Comparison of ENCODE assay signal across 27 cellular contexts in genomic region chr7:265192-265997, GRCh38. TPM values are rescaled to one million over a fixed set of nuclear protein-coding genes. Genes with fewer than 3 reads are reported as not detected.
A peak's percentile ranks its signal among the peaks of the same experiment; 100 is the strongest.
DNase-seq lines count a peak whose midpoint lies in the region; ATAC-seq and TF ChIP-seq lines count a peak whose summit lies in the region.
"Had no signal": no experiment of that assay in that cellular context is flagged by ENCODE, and none has a peak within 500 bp of the region (broad histone marks: within the 10 kb centered on the region; RNA-seq: fewer than 3 reads in every experiment).

No MANE protein-coding gene starts in this region.

- DNase-seq in D341Med (ENCODE audit: low spot score): peak; percentile 25
- peak; percentile 16 for DNase-seq in left cardiac atrium
- DNase-seq in substantia nigra (lab: John Stamatoyannopoulos, UW): no peak
- no peak for DNase-seq in GM10266 (ENCODE audit: extremely low spot score)
- DNase-seq: activated CD4-positive, alpha-beta T cell treated with anti-CD3 and anti-CD28 coated beads, Interleukin-2, amount 50 U/mL, for 1 hour; activated CD8-positive, alpha-beta memory T cell treated with anti-CD3 and anti-CD28 coated beads, Interleukin-2, amount 50 U/mL, for 4 hours; adrenal gland; EL; hippocampal formation; islet precursor cell; mesenchymal stem cell; MM.1S; NCI-H1436 treated with DMSO at 0.1 percent for 48 hours; NCI-H526 treated with DMSO at 0.1 percent for 48 hours; nephron progenitor cell; SHP77 treated with DMSO at 0.1 percent for 48 hours; stimulated activated CD4-positive, alpha-beta T cell treated with anti-CD3 and anti-CD28 coated beads, Interleukin-4, amount 100 ng/mL, for 24 hours; trophoblast cell had no signal

- peak overlapping the region in 2 of 3 experiments; percentile 33 to 38 for H3K27ac Mint-ChIP-seq in nephron
- H3K27ac Mint-ChIP-seq: activated T-helper 2 cell treated with anti-CD3 and anti-CD28 coated beads, Interferon-gamma antibody, Interleukin-2, Interleukin-4, amounts not matched to agents 10 μg/mL and 5 μg/mL and 100 μg/mL, durations not matched to agents 14 hours and 24 hours and 36 hours; nephron progenitor cell; stimulated activated naive CD8-positive, alpha-beta T cell treated with anti-CD3 and anti-CD28 coated beads, Interleukin-15, Interleukin-2, amounts not matched to agents 100 ng/mL and 50 ng/mL, for 24 hours had no signal

- H3K36me3 ChIP-seq in HEK293 (ENCODE audit: control insufficient read depth in 2 of 2, insufficient read depth in 1 of 2, low read length in 2 of 2): peaks cover 0 to 2% of the 10 kb centered on the region in 2 experiments; a peak in 1 of 3 replicates
- H3K36me3 ChIP-seq: prostate gland had no signal

- CTCF ChIA-PET in HEK293 (lab: Yijun Ruan, JAX): interaction anchor here (0.6 to 2.0 kb wide), 4 partner anchors 12 to 57 kb away, joined by 3 to 12 read pairs (median 4); no protein-coding TSS in a partner anchor

- no peaks in the 10 kb centered on the region for H3K9me3 ChIP-seq in HEK293 (ENCODE audit: control insufficient read depth, insufficient read depth, low read depth, low read length)
- H3K9me3 ChIP-seq: adrenal gland, prostate gland had no signal

- H3K27ac ChIP-seq in HEK293 (ENCODE audit: extremely low read depth, low read depth, low read length): no peak overlapping the region
- H3K27ac ChIP-seq in substantia nigra (ENCODE audit: low read depth, low read length, poor library complexity, severe bottlenecking): no peak overlapping the region
- H3K27ac ChIP-seq: adrenal gland, foreskin keratinocyte had no signal

- H3K9me3 Mint-ChIP-seq in nephron: peaks cover 19% of the 10 kb centered on the region

- ATAC-seq in left cardiac atrium (no peak), GM18907 (IDR thresholded peaks at IDR 0.05; ENCODE audit: unreplicated experiment) (no peak)

- peaks cover 23% of the 10 kb centered on the region for H3K36me3 Mint-ChIP-seq in nephron (ENCODE audit: low read depth)

- peaks cover 15% of the 10 kb centered on the region for H3K4me1 Mint-ChIP-seq in nephron
- H3K4me1 Mint-ChIP-seq: nephron progenitor cell had no signal

- no peaks in the 10 kb centered on the region for H3K4me1 ChIP-seq in HEK293 (ENCODE audit: control insufficient read depth, insufficient read depth, low read length)
- H3K4me1 ChIP-seq: adrenal gland, foreskin keratinocyte, prostate gland had no signal

- no peak overlapping the region for H3K4me3 Mint-ChIP-seq in nephron
- H3K4me3 Mint-ChIP-seq: nephron progenitor cell; stimulated activated naive CD8-positive, alpha-beta T cell treated with anti-CD3 and anti-CD28 coated beads, Interleukin-15, Interleukin-2, amounts not matched to agents 100 ng/mL and 50 ng/mL, for 24 hours had no signal

- POLR2A ChIA-PET in HEK293 (lab: Yijun Ruan, JAX): no interaction called here

- TF ChIP-seq CTCF in HEK293 (tag by site-specific recombination; IDR thresholded peaks at IDR 0.05) (no peak), nephron (IDR thresholded peaks at IDR 0.05; ENCODE audit: unreplicated experiment in 3 of 3) (no peak), GM10266 (IDR thresholded peaks at IDR 0.05; ENCODE audit: control insufficient read depth, insufficient read depth, low read depth, missing control alignments) (no peak)

- H3K27me3 Mint-ChIP-seq in nephron (ENCODE audit: low read depth): peaks cover 10% of the 10 kb centered on the region
- H3K27me3 Mint-ChIP-seq: stimulated activated naive CD8-positive, alpha-beta T cell treated with anti-CD3 and anti-CD28 coated beads, Interleukin-15, Interleukin-2, amounts not matched to agents 100 ng/mL and 50 ng/mL, for 24 hours had no signal

- intact Hi-C loops in left cardiac atrium (cut with DNase I): no loop called here

- no peak overlapping the region for H3K4me3 ChIP-seq in HEK293 (ENCODE audit: low read depth, low read length)
- H3K4me3 ChIP-seq: adrenal gland, prostate gland had no signal

TF ChIP-seq in HEK293, 187 proteins besides CTCF, POLR2A, EP300 and RAD21:
- no peak for TF ChIP-seq ZNF664 (tag by site-specific recombination; IDR thresholded peaks at IDR 0.05)
- TF ChIP-seq ZNF416 (tag by site-specific recombination; IDR thresholded peaks at IDR 0.05): no peak
- no peak for TF ChIP-seq ZNF221 (tag by site-specific recombination; IDR thresholded peaks at IDR 0.05; ENCODE audit: borderline replicate concordance)
- TF ChIP-seq KLF1 (tag by site-specific recombination; IDR thresholded peaks at IDR 0.05): peak; percentile 80
- TF ChIP-seq YY1 (tag by site-specific recombination; IDR thresholded peaks at IDR 0.05): no peak
- TF ChIP-seq ZNF473 (tag by site-specific recombination; IDR thresholded peaks at IDR 0.05): no peak
- no peak for TF ChIP-seq ZBTB44 (tag by site-specific recombination; IDR thresholded peaks at IDR 0.05)
- no peak for TF ChIP-seq ZNF48 (tag by site-specific recombination; IDR thresholded peaks at IDR 0.05)
- TF ChIP-seq ZNF211 (tag by site-specific recombination; IDR thresholded peaks at IDR 0.05; ENCODE audit: low read depth): no peak
- TF ChIP-seq SP7 (tag by site-specific recombination; IDR thresholded peaks at IDR 0.05): no peak
- TF ChIP-seq ZNF585B (tag by site-specific recombination; IDR thresholded peaks at IDR 0.05): no peak
- peak; percentile 66 for TF ChIP-seq ZFHX2 (tag by site-specific recombination; conservative IDR thresholded peaks at IDR 0.05)
- peak; percentile 62 for TF ChIP-seq EGR2 (tag by site-specific recombination; IDR thresholded peaks at IDR 0.05; ENCODE audit: low read depth)
TF ChIP-seq in HEK293: peak in this region for 3.

RNA-seq across cellular contexts. Expression of gene FOXL3, which starts 24.6 kb away (rescaled TPM):
- total RNA-seq in left cardiac atrium: not detected
- total RNA-seq: activated T-helper 2 cell treated with anti-CD3 and anti-CD28 coated beads, Interferon-gamma antibody, Interleukin-2, Interleukin-4, amounts not matched to agents 10 μg/mL and 5 μg/mL and 100 μg/mL, durations not matched to agents 14 hours and 24 hours and 36 hours; adrenal gland; dermis microvascular lymphatic vessel endothelial cell; foreskin keratinocyte; prostate gland; T-helper 1 cell treated with Interleukin-12 subunit alpha and Interleukin-12 subunit beta and Interleukin-4 antibody, amounts not matched to agents 30 ng/mL and 1 ng/mL, for 36 hours had no signal

Comparison
In these comparisons a context has a peak if more than half of its experiments do, and no peak if none do; other contexts are left out.
1. DNase-seq: peak in D341Med (single experiment) and left cardiac atrium (single experiment); none in substantia nigra (0 of 49) and GM10266 (single experiment).